In the genomic region with DNA sequence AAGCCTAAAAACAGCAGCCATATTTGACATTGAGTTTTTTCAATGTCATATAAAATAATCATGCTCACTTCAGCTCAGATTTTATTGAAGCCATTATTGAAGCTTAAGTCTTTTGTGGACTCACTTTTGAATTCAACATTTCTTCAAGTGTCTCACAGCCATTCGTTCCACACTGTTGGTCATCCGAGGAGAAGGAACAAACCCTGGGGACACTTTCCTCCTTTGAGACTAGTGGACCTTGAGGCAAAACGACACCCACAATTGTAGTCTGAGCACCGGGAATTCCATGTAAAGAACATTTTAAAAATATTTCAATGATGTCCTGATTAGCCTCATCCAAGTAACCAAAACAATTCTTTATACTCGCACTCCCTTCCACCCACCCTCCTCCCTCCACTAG, we compare ENCODE assay signal across 15 cellular contexts.
DNase-seq lines count a peak whose midpoint lies in the region; TF ChIP-seq lines count a peak whose summit lies in the region.
"Had no signal": no experiment of that assay in that cellular context is flagged by ENCODE, and none has a peak within 500 bp of the region (broad histone marks: within the 10 kb centered on the region; RNA-seq: fewer than 3 reads in every experiment).

No MANE protein-coding gene starts in this region.

- H3K27me3 Mint-ChIP-seq in nephron progenitor cell (ENCODE audit: low read depth, poor library complexity) = peaks cover 4% of the 10 kb centered on the region

- H3K4me1 ChIP-seq in Karpas-422 (ENCODE audit: low read length) = peaks cover 13% of the 10 kb centered on the region
- H3K4me1 ChIP-seq: Caco-2 had no signal

- in situ Hi-C loops in Caki2 (cut with HindIII; ENCODE audit: low pct_unique_long_range_greater_than_20kb, low sequenced_read_pairs) = no loop called here

- H3K79me2 ChIP-seq in Karpas-422 (ENCODE audit: low read length) = no peaks in the 10 kb centered on the region

- DNase-seq in Caki2 (ENCODE audit: low read depth) = peak; percentile 49
- DNase-seq in Karpas-422 = no peak
- no peak for DNase-seq in nephron progenitor cell
- no peak for DNase-seq in NCI-H345 treated with DMSO at 0.1 percent for 48 hours (lab: John Stamatoyannopoulos, UW; ENCODE audit: unreplicated experiment)
- DNase-seq in GM20000 (ENCODE audit: low spot score) = no peak
- DNase-seq in SIG-M5 (lab: John Stamatoyannopoulos, UW) = no peak
- DNase-seq: Caco-2; CD4-positive, alpha-beta T cell; HCEC 1CT; HFFc6; IMR-90; KBM-7 had no signal

- no peaks in the 10 kb centered on the region for H3K9me3 ChIP-seq in Karpas-422 (ENCODE audit: low read length)
- H3K9me3 ChIP-seq: Caco-2 had no signal

- no peak overlapping the region for H3K4me3 ChIP-seq in Karpas-422 (ENCODE audit: low read length)
- H3K4me3 ChIP-seq: GM23338 had no signal

- H3K4me1 Mint-ChIP-seq in nephron progenitor cell = peaks cover 16% of the 10 kb centered on the region
- H3K4me1 Mint-ChIP-seq: B cell had no signal

- TF ChIP-seq CTCF in nephron progenitor cell (IDR thresholded peaks at IDR 0.05) = no peak
- no peak for TF ChIP-seq CTCF in GM20000 (IDR thresholded peaks at IDR 0.05; ENCODE audit: extremely low read depth, missing control alignments)

- H3K36me3 Mint-ChIP-seq in nephron progenitor cell (ENCODE audit: low read depth) = no peaks in the 10 kb centered on the region

- no peaks in the 10 kb centered on the region for H3K36me3 ChIP-seq in Karpas-422 (ENCODE audit: insufficient read depth, low read length)

- no peak overlapping the region for H3K27ac ChIP-seq in Karpas-422 (ENCODE audit: low read length)
- H3K27ac ChIP-seq: C4-2B had no signal

- H3K9me3 Mint-ChIP-seq in nephron progenitor cell = peaks cover 20% of the 10 kb centered on the region
- H3K9me3 Mint-ChIP-seq: CD4-positive, alpha-beta T cell; HFFc6 had no signal

- peak overlapping the region; percentile 31 for H3K27ac Mint-ChIP-seq in nephron progenitor cell
- H3K27ac Mint-ChIP-seq: B cell; CD4-positive, alpha-beta T cell; GM23338; HFFc6 had no signal

- H3K4me2 ChIP-seq in Karpas-422 (ENCODE audit: low read depth, low read length, poor library complexity, severe bottlenecking) = peak overlapping the region; percentile 12
- H3K4me2 ChIP-seq: GM23338 had no signal

- no peak overlapping the region for H2AFZ ChIP-seq in Karpas-422 (ENCODE audit: low read length)
- H2AFZ ChIP-seq: GM23338 had no signal

- no peak overlapping the region for H3K9ac ChIP-seq in Karpas-422 (ENCODE audit: low read length)

- H3K9me2 ChIP-seq in Karpas-422 (replicated peaks; ENCODE audit: insufficient read depth, low read length) = no peaks in the 10 kb centered on the region

- no peaks in the 10 kb centered on the region for H3K27me3 ChIP-seq in Karpas-422 (ENCODE audit: low read length)

- no peak overlapping the region for H3K4me3 Mint-ChIP-seq in nephron progenitor cell
- H3K4me3 Mint-ChIP-seq: B cell; CD4-positive, alpha-beta T cell; GM23338; HFFc6 had no signal

- H4K20me1 ChIP-seq in Karpas-422 (ENCODE audit: insufficient read depth, low read depth, low read length) = no peaks in the 10 kb centered on the region
